ENCODE assay signal across 20 cellular contexts in the genomic region with DNA sequence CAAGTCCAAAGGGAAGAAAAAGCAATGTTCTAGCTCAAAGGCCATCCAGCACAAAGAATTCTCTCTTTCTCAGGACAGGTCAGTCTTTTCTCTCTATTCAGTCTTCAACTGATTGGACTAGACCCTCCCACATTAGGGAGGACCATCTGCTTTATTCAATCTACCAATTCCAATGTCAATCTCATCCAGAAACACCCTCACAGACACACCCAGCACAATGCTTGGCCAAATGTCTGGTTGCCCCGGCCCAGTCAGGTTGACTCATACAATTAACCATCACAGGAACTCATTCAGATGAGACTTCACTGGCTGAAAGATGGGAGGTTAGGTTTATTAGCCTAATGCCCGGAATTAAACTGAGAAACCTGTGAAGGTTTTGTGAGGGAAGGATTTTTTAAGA. TPM values are rescaled to one million over a fixed set of nuclear protein-coding genes. Genes with fewer than 3 reads are reported as not detected.
DNase-seq lines count a peak whose midpoint lies in the region; FAIRE-seq and TF ChIP-seq lines count a peak whose summit lies in the region.
"Had no signal": no experiment of that assay in that cellular context is flagged by ENCODE, and none has a peak within 500 bp of the region (broad histone marks: within the 10 kb centered on the region; RNA-seq: fewer than 3 reads in every experiment).

No MANE protein-coding gene starts in this region.

- H2BK5ac ChIP-seq in trophoblast cell (ENCODE audit: low read depth, low read length, poor library complexity), result no peak overlapping the region

- H4K12ac ChIP-seq in trophoblast cell (ENCODE audit: low read depth, low read length), result no peak overlapping the region

- no peak overlapping the region for H3K4me3 ChIP-seq in bronchial epithelial cell (ENCODE audit: low read depth, low read length)
- no peak overlapping the region for H3K4me3 ChIP-seq in trophoblast cell (ENCODE audit: low read depth, low read length)
- H3K4me3 ChIP-seq: sigmoid colon, testis had no signal

- H2BK120ac ChIP-seq in trophoblast cell (ENCODE audit: insufficient read depth, low read length, poor library complexity), result no peak overlapping the region

- H3K9ac ChIP-seq in trophoblast cell (ENCODE audit: low read length), result no peak overlapping the region
- H3K9ac ChIP-seq: parathyroid adenoma had no signal

- H3K36me3 ChIP-seq in bronchial epithelial cell (ENCODE audit: control insufficient read depth, insufficient read depth, low read length), result no peaks in the 10 kb centered on the region
- H3K36me3 ChIP-seq in trophoblast cell (ENCODE audit: control insufficient read depth in 1 of 2, insufficient read depth in 2 of 2, low read length in 2 of 2), result peaks cover 3 to 15% of the 10 kb centered on the region in 2 experiments
- H3K36me3 ChIP-seq: sigmoid colon had no signal

- H4K91ac ChIP-seq in trophoblast cell (ENCODE audit: low read depth, low read length), result no peak overlapping the region

- no peak overlapping the region for H4K8ac ChIP-seq in trophoblast cell (ENCODE audit: low read depth, low read length)

- no CpG with 5 or more reads among the region's 2 CpGs for WGBS in trophoblast cell (ENCODE audit: extremely low coverage, insufficient coverage, insufficient read length)

- no peak overlapping the region for H3K27ac ChIP-seq in caudate nucleus (ENCODE audit: low read depth, low read length)
- no peak overlapping the region for H3K27ac ChIP-seq in trophoblast cell (ENCODE audit: low read depth, low read length)
- H3K27ac ChIP-seq: parathyroid adenoma, sigmoid colon, testis had no signal

- H2AFZ ChIP-seq in trophoblast cell (ENCODE audit: insufficient read depth, low read length, poor library complexity), result no peak overlapping the region
- H2AFZ ChIP-seq: parathyroid adenoma had no signal

- no peaks in the 10 kb centered on the region for H3K27me3 ChIP-seq in bronchial epithelial cell (ENCODE audit: control insufficient read depth, insufficient read depth, low read length)
- no peaks in the 10 kb centered on the region for H3K27me3 ChIP-seq in trophoblast cell (ENCODE audit: insufficient read depth, low read length)
- H3K27me3 ChIP-seq: sigmoid colon, testis had no signal

- H2AK5ac ChIP-seq in trophoblast cell (ENCODE audit: low read length), result no peak overlapping the region

- TF ChIP-seq CTCF in bronchial epithelial cell (IDR thresholded peaks at IDR 0.05; ENCODE audit: insufficient read depth, low read length, severe bottlenecking), result no peak

- H3K23ac ChIP-seq in trophoblast cell (ENCODE audit: low read length), result no peak overlapping the region

- H3K18ac ChIP-seq in trophoblast cell (ENCODE audit: low read length), result no peak overlapping the region

- no peak overlapping the region for H3K14ac ChIP-seq in trophoblast cell (ENCODE audit: low read length)

- H3K79me1 ChIP-seq in trophoblast cell (ENCODE audit: low read length), result peaks cover 14% of the 10 kb centered on the region

- H3K9me3 ChIP-seq in trophoblast cell (ENCODE audit: insufficient read depth, low read depth, low read length), result no peaks in the 10 kb centered on the region
- H3K9me3 ChIP-seq: Caco-2, sigmoid colon, testis had no signal

- no peak overlapping the region for H3K4ac ChIP-seq in trophoblast cell (ENCODE audit: low read depth, low read length)

- peak; percentile 38 for DNase-seq in COLO829 (ENCODE audit: low spot score)
- DNase-seq in M059J (ENCODE audit: low read depth), result peak; percentile 11
- DNase-seq in bronchial epithelial cell (ENCODE audit: low read depth), result peak; percentile 55
- DNase-seq in kidney tubule cell (ENCODE audit: low spot score), result peak; percentile 44
- DNase-seq in H4 (ENCODE audit: low spot score), result no peak
- DNase-seq in caudate nucleus (lab: John Stamatoyannopoulos, UW), result no peak
- DNase-seq in trophoblast cell, result no peak
- no peak for DNase-seq in iPS-NIHi7 (ENCODE audit: extremely low spot score)
- DNase-seq: activated CD4-positive, alpha-beta T cell treated with anti-CD3 and anti-CD28 coated beads, Interleukin-2, amount 10 ng/mL, durations not matched to agents 24 days and 14 days; activated effector memory CD4-positive, alpha-beta T cell treated with Interleukin-2 at 50 U/mL for 16 hours; AML-193; Caco-2; cortex of kidney; NCI-H1417; NCI-H526 treated with DMSO at 0.1 percent for 48 hours; SHP77; sigmoid colon; testis had no signal

- peak; percentile 50 for FAIRE-seq in bronchial epithelial cell (lab: Jason Lieb, UNC)
- FAIRE-seq: GM18507 had no signal

- H3K4me2 ChIP-seq in trophoblast cell (ENCODE audit: low read length), result no peak overlapping the region

- no peak overlapping the region for H2BK12ac ChIP-seq in trophoblast cell (ENCODE audit: low read length)

- no peaks in the 10 kb centered on the region for H3K79me2 ChIP-seq in trophoblast cell (ENCODE audit: control insufficient read depth, insufficient read depth, low read length, poor library complexity)
- H3K79me2 ChIP-seq: parathyroid adenoma had no signal

- peaks cover 11 to 19% of the 10 kb centered on the region in 2 experiments for H3K4me1 ChIP-seq in trophoblast cell (ENCODE audit: control insufficient read depth in 1 of 2, insufficient read depth in 2 of 2, low read length in 2 of 2)
- H3K4me1 ChIP-seq: Caco-2, parathyroid adenoma, sigmoid colon had no signal

RNA-seq across cellular contexts. Expression of gene ACAN, which starts 32.4 kb away (rescaled TPM):
- total RNA-seq in M059J (2014; rRNA removed; shearing (Covaris generic)), result not detected in 2 replicates
- not detected in 2 replicates for total RNA-seq in bronchial epithelial cell
- 0.02 TPM in 1 of 2 replicates, not detected in the other for total RNA-seq in H4 (2014; rRNA removed; shearing (Covaris generic))
- polyA plus RNA-seq in trophoblast cell (2013), result 28.9 and 30.8 TPM in 2 replicates
- total RNA-seq: activated CD4-positive, alpha-beta T cell treated with anti-CD3 and anti-CD28 coated beads, Interleukin-2, amount 10 ng/mL, durations not matched to agents 24 days and 14 days; Caco-2 had no signal

RNA-seq across cellular contexts. Expression of gene HAPLN3, which starts 59.7 kb away (rescaled TPM):
- 2.2 and 3.2 TPM in 2 replicates for total RNA-seq in M059J (2014; rRNA removed; shearing (Covaris generic))
- 1.1 and 1.7 TPM in 2 replicates for total RNA-seq in bronchial epithelial cell
- 10.9 and 12.6 TPM in 2 replicates for total RNA-seq in H4 (2014; rRNA removed; shearing (Covaris generic))
- polyA plus RNA-seq in trophoblast cell (2013), result 32.5 and 37.3 TPM in 2 replicates

Comparison
In these comparisons a context has a peak if more than half of its experiments do, and no peak if none do; other contexts are left out.
1. DNase-seq: peak in COLO829 (single experiment), M059J (single experiment), bronchial epithelial cell (single experiment) and kidney tubule cell (single experiment); none in H4 (single experiment), caudate nucleus (0 of 61), trophoblast cell (0 of 2) and iPS-NIHi7 (single experiment).